Comparison of ENCODE assay signal across 1 cellular context in genomic region chr1:26471498-26472329, GRCh38.
A peak's percentile ranks its signal among the peaks of the same experiment; 100 is the strongest.
TF ChIP-seq lines count a peak whose summit lies in the region.

No MANE protein-coding gene starts in this region.

TF ChIP-seq in HEK293, 187 proteins besides CTCF, POLR2A, EP300 and RAD21 (continued from another document):
- TF ChIP-seq ZNF354C (tag by site-specific recombination; IDR thresholded peaks at IDR 0.05; ENCODE audit: borderline replicate concordance, low read depth) (no peak), ZNF394 (tag by site-specific recombination; IDR thresholded peaks at IDR 0.05; ENCODE audit: borderline replicate concordance) (peak; percentile 48; the same call in 1 of the 2 replicates), ZNF121 (tag by site-specific recombination; IDR thresholded peaks at IDR 0.05) (peak; percentile 98), ZNF600 (tag by site-specific recombination; IDR thresholded peaks at IDR 0.05) (peak; percentile 76), ZBTB17 (tag by site-specific recombination; IDR thresholded peaks at IDR 0.05) (peak; percentile 79), ZBTB48 (tag by site-specific recombination; IDR thresholded peaks at IDR 0.05) (peak; percentile 74), KLF7 (tag by site-specific recombination; IDR thresholded peaks at IDR 0.05; ENCODE audit: borderline replicate concordance) (no peak), ZNF24 (tag by site-specific recombination; IDR thresholded peaks at IDR 0.05) (peak; percentile 70), REST (tag by site-specific recombination; IDR thresholded peaks at IDR 0.05) (peak; percentile 94), ZNF670 (tag by site-specific recombination; IDR thresholded peaks at IDR 0.05; ENCODE audit: low read depth) (no peak), ZNF416 (tag by site-specific recombination; IDR thresholded peaks at IDR 0.05) (no peak), ZNF692 (tag by site-specific recombination; IDR thresholded peaks at IDR 0.05) (no peak; the same call in 1 of the 2 replicates), ZBTB11 (tag by site-specific recombination; conservative IDR thresholded peaks at IDR 0.05; ENCODE audit: low read depth) (peak; percentile 54), PATZ1 (tag by site-specific recombination; IDR thresholded peaks at IDR 0.05) (peak; percentile 94), ZNF76 (tag by site-specific recombination; IDR thresholded peaks at IDR 0.05; ENCODE audit: borderline replicate concordance, low read depth) (0 out of 2 replicates have a peak, but pooled peaks have one; percentile 43), IKZF3 (tag by site-specific recombination; IDR thresholded peaks at IDR 0.05) (peak; percentile 90), OSR2 (tag by site-specific recombination; IDR thresholded peaks at IDR 0.05) (peak; percentile 66), PRDM1 (tag by site-specific recombination; IDR thresholded peaks at IDR 0.05) (peak; percentile 95), ZNF366 (tag by site-specific recombination; conservative IDR thresholded peaks at IDR 0.05) (peak; percentile 82), HIC1 (tag by site-specific recombination; IDR thresholded peaks at IDR 0.05) (peak; percentile 93), ZNF2 (tag by site-specific recombination; IDR thresholded peaks at IDR 0.05) (peak; percentile 70), ZNF791 (tag by site-specific recombination; IDR thresholded peaks at IDR 0.05) (no peak), ZIC2 (tag by site-specific recombination; IDR thresholded peaks at IDR 0.05) (peak; percentile 82), TRIM28 (IDR thresholded peaks at IDR 0.05; ENCODE audit: borderline replicate concordance, low read length) (0 out of 2 replicates have a peak, but pooled peaks have one; percentile 7), SP2 (tag by site-specific recombination; IDR thresholded peaks at IDR 0.05) (peak; percentile 47), SP7 (tag by site-specific recombination; IDR thresholded peaks at IDR 0.05) (peak; percentile 40; the same call in 1 of the 2 replicates), ZNF580 (tag by site-specific recombination; IDR thresholded peaks at IDR 0.05) (no peak), ZNF660 (tag by site-specific recombination; IDR thresholded peaks at IDR 0.05) (peak; percentile 14; the same call in 1 of the 2 replicates), ZNF404 (tag by site-specific recombination; IDR thresholded peaks at IDR 0.05) (no peak), ZNF324 (tag by site-specific recombination; IDR thresholded peaks at IDR 0.05) (peak; percentile 37; the same call in 1 of the 2 replicates), ZBTB7A (tag by site-specific recombination; IDR thresholded peaks at IDR 0.05; ENCODE audit: low read depth) (0 out of 2 replicates have a peak, but pooled peaks have one; percentile 44), ZNF223 (tag by site-specific recombination; IDR thresholded peaks at IDR 0.05) (no peak), ZBTB10 (tag by site-specific recombination; IDR thresholded peaks at IDR 0.05) (peak; percentile 70), ZNF341 (tag by site-specific recombination; IDR thresholded peaks at IDR 0.05; ENCODE audit: low read depth) (peak; percentile 61), SCRT2 (tag by site-specific recombination; IDR thresholded peaks at IDR 0.05) (peak; percentile 53), GLIS2 (tag by site-specific recombination; IDR thresholded peaks at IDR 0.05) (peak; percentile 90), ZBTB20 (tag by site-specific recombination; IDR thresholded peaks at IDR 0.05) (peak; percentile 86), ZEB2 (tag by site-specific recombination; IDR thresholded peaks at IDR 0.05) (peak; percentile 80), ZXDB (tag by site-specific recombination; IDR thresholded peaks at IDR 0.05) (peak; percentile 38), ZBTB44 (tag by site-specific recombination; IDR thresholded peaks at IDR 0.05) (peak; percentile 51; the same call in 1 of the 2 replicates), ZNF138 (tag by site-specific recombination; IDR thresholded peaks at IDR 0.05; ENCODE audit: borderline replicate concordance) (no peak), ZNF777 (tag by site-specific recombination; IDR thresholded peaks at IDR 0.05; ENCODE audit: borderline replicate concordance) (no peak; the same call in 1 of the 2 replicates)
